Comparison of ENCODE assay signal across 1 cellular context in the genomic region with DNA sequence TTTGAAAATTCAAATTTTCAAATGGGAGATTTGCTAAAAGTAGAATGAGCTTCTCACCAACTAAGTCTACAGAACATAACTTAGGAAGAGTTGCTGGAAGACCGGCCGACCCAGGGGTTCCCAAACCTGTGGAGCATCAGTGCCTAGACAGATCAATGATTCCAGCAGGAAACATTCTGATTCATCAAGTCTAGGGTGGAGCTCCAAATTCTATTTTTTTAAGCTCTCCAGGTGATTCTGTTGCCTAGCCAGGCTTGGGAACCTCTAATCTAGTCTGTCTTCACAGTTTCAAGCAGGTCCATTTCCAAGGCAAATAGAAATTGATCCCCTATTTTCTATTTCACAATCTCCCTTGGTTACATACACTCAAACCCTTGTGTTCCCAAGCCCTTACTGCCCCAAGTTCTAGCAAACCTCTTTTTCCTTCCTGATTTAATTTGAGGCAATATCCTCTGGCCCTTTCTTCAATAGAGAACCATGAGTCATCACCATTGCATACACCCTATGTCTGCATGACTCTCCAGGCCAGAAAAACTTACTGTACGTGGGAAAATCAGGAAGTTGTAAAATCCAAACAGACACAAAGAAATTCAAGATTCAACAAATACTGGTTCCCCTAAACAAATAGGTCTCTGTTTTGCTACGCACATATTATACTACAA.
A peak's percentile ranks its signal among the peaks of the same experiment; 100 is the strongest.
TF ChIP-seq lines count a peak whose summit lies in the region.

No MANE protein-coding gene starts in this region.

TF ChIP-seq in SK-N-SH, 30 proteins besides CTCF, POLR2A, EP300 and RAD21 (continued from another document):
- TF ChIP-seq, protein P1, sequence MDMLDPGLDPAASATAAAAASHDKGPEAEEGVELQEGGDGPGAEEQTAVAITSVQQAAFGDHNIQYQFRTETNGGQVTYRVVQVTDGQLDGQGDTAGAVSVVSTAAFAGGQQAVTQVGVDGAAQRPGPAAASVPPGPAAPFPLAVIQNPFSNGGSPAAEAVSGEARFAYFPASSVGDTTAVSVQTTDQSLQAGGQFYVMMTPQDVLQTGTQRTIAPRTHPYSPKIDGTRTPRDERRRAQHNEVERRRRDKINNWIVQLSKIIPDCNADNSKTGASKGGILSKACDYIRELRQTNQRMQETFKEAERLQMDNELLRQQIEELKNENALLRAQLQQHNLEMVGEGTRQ (IDR thresholded peaks at IDR 0.05; ENCODE audit: borderline replicate concordance, low read depth, low read length) = no peak
- TF ChIP-seq YY1 (IDR thresholded peaks at IDR 0.05; ENCODE audit: low read depth) (no peak), SMC3 (IDR thresholded peaks at IDR 0.05; ENCODE audit: low read depth, low read length) (no peak), JUND (IDR thresholded peaks at IDR 0.05) (peak; percentile 81), FOXM1 (IDR thresholded peaks at IDR 0.05; ENCODE audit: low read depth) (no peak), ELF1 (IDR thresholded peaks at IDR 0.05) (peak; percentile 28; the same call in 1 of the 2 replicates), SIN3A (IDR thresholded peaks at IDR 0.05; ENCODE audit: borderline replicate concordance, low read depth, low read length) (peak; percentile 28; the same call in 1 of the 2 replicates)
- TF ChIP-seq, protein P2, sequence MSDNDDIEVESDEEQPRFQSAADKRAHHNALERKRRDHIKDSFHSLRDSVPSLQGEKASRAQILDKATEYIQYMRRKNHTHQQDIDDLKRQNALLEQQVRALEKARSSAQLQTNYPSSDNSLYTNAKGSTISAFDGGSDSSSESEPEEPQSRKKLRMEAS (IDR thresholded peaks at IDR 0.05; ENCODE audit: low read depth) = no peak
